1 cellular context compared by ENCODE assay signal in the genomic region with DNA sequence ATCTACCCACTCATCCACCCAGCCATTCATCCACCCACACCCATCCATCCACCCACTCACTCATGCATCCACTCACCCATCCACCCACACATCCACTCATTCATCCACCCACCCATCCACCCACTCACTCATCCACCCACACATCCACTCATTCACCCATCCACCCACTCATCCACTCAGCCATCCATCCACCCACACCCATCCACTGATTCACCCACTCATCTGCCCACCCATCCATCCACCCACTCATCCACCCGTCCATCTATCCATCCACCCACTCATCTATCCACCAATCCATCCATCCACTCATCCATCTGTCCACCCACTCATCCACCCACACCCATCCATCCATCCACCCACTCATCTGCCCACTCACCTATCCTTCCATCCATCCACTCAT.
TF ChIP-seq lines count a peak whose summit lies in the region.

No MANE protein-coding gene starts in this region.

TF ChIP-seq in GM12878, 131 proteins besides CTCF, POLR2A, EP300 and RAD21:
- TF ChIP-seq, protein P1, sequence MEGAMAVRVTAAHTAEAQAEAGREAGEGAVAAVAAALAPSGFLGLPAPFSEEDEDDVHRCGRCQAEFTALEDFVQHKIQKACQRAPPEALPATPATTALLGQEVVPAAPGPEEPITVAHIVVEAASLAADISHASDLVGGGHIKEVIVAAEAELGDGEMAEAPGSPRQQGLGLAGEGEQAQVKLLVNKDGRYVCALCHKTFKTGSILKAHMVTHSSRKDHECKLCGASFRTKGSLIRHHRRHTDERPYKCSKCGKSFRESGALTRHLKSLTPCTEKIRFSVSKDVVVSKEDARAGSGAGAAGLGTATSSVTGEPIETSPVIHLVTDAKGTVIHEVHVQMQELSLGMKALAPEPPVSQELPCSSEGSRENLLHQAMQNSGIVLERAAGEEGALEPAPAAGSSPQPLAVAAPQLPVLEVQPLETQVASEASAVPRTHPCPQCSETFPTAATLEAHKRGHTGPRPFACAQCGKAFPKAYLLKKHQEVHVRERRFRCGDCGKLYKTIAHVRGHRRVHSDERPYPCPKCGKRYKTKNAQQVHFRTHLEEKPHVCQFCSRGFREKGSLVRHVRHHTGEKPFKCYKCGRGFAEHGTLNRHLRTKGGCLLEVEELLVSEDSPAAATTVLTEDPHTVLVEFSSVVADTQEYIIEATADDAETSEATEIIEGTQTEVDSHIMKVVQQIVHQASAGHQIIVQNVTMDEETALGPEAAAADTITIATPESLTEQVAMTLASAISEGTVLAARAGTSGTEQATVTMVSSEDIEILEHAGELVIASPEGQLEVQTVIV (IDR thresholded peaks at IDR 0.05; ENCODE audit: borderline replicate concordance, partially characterized antibody), result peak; percentile 17
- TF ChIP-seq NRF1 (conservative IDR thresholded peaks at IDR 0.05; ENCODE audit: low read depth, low read length), result no peak
